ENCODE assay signal across 8 cellular contexts in the genomic region with DNA sequence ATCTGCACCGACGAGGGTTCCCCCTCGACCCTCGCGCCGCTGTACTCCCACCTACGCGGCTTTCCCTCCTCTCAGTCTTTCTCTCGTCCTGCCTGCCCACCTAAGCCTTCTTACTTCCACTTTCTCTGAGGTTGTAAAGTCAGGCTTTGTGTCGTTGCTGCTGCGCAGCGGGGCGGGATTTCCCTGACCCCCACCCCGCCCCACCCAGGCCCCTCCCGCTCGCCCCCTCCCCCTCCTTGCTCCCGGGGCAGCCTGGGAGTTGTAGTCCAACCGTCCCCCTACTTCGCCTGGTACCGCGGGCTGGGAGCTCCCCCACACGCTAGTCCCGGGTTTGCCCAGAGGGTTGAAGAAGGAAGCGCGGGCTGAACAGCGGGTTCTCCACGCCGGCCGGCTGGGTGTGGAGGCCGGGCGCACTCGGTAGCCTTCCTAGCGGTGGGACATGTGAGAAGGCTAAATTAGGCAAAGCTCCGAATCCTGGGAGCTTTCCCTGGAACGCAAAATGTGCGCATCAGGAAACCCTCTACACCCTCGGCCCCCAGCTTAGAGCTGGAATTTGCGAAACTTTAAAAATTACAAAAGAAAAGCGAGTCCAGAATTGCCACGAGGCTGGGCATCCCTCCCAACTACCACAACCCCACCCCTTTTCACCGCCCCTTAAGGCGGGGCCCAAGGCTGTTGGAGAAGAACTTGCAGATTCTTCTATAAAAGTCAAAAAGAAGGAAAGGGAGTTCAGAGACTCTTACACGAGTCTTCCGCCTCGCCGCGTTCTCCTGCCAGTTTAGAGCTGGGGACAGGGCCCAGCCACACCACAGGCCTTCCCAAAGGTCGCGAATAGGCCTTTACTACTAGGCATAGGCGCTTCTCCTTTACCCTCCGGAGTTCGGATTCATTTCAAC. TPM values are rescaled to one million over a fixed set of nuclear protein-coding genes. Genes with fewer than 3 reads are reported as not detected.
DNase-seq lines count a peak whose midpoint lies in the region; ATAC-seq and TF ChIP-seq lines count a peak whose summit lies in the region.

ATP11C (minus strand) TSS at position 153 of the 896 bp plus-strand sequence. CDS start 1,011 bp downstream, outside the sequence.

- H3K4me1 ChIP-seq in Loucy (ENCODE audit: insufficient read depth, low read length, poor library complexity, severe bottlenecking) (peaks cover 16% of the 10 kb centered on the region), right atrium auricular region (no peaks in the 10 kb centered on the region), uterus (no peaks in the 10 kb centered on the region)

- H3K4me1 Mint-ChIP-seq in T-cell = peaks cover 24 to 29% (median 26%) of the 10 kb centered on the region in 3 donors

- H3K9me3 Mint-ChIP-seq in T-cell = no peaks in the 10 kb centered on the region

- no peaks in the 10 kb centered on the region for H3F3A ChIP-seq in Loucy (ENCODE audit: low read depth)

- no peaks in the 10 kb centered on the region for H3K36me3 Mint-ChIP-seq in T-cell

- H3K27ac Mint-ChIP-seq in T-cell = peak within 1 kb of the TSS; percentile 94 to 96

- peak; percentile 79 to 88 (median 83) for ATAC-seq in T-cell (replicated peaks in 1 of 4)

- H2AFZ ChIP-seq in Loucy (ENCODE audit: low read length) = peak within 1 kb of the TSS; percentile 97

- TF ChIP-seq POLR2A in uterus (IDR thresholded peaks at IDR 0.05) = peak; percentile 52 to 58

- H3K9me3 ChIP-seq in Loucy (ENCODE audit: insufficient read depth, low read depth, low read length) (no peaks in the 10 kb centered on the region), right atrium auricular region (no peaks in the 10 kb centered on the region), uterus (no peaks in the 10 kb centered on the region)

- peaks cover 25% of the 10 kb centered on the region for H4K20me1 ChIP-seq in Loucy (ENCODE audit: insufficient read depth, low read length, poor library complexity, severe bottlenecking)

- intact Hi-C loops in uterus (cut with DNase I; ENCODE audit: low total_unique reads) = no loop called here

- TF ChIP-seq CTCF in Loucy (conservative IDR thresholded peaks at IDR 0.05; ENCODE audit: low read length) = no peak
- TF ChIP-seq CTCF in right atrium auricular region (IDR thresholded peaks at IDR 0.05) = peak in 1 of 2 donors; percentile 45
- no peak for TF ChIP-seq CTCF in uterus (IDR thresholded peaks at IDR 0.05)

- CTCF ChIA-PET in T-cell (lab: Charles Lee) = interaction anchor here in 1 of 2 donors (0.7 kb wide), 1 partner anchor 164 kb away, joined by 8 read pairs; no protein-coding TSS in a partner anchor

- H3K4me3 Mint-ChIP-seq in T-cell = peak within 1 kb of the TSS; percentile 83 to 93 (median 85)

- H3K27me3 ChIP-seq in Loucy (ENCODE audit: insufficient read depth, low read length, poor library complexity, severe bottlenecking) (no peaks in the 10 kb centered on the region), right atrium auricular region (no peaks in the 10 kb centered on the region), uterus (no peaks in the 10 kb centered on the region)

- peak within 1 kb of the TSS; percentile 93 for H3K4me2 ChIP-seq in Loucy (ENCODE audit: low read depth, low read length, poor library complexity, severe bottlenecking)

- H3K9me2 ChIP-seq in Loucy (replicated peaks; ENCODE audit: low read depth, low read length) = no peaks in the 10 kb centered on the region

- H3K36me3 ChIP-seq in Loucy (ENCODE audit: insufficient read depth, low read length) = no peaks in the 10 kb centered on the region
- H3K36me3 ChIP-seq in right atrium auricular region = no peaks in the 10 kb centered on the region
- H3K36me3 ChIP-seq in uterus = no peaks in the 10 kb centered on the region

- H3K4me3 ChIP-seq in Loucy (ENCODE audit: low read length, poor library complexity, severe bottlenecking) (peak within 1 kb of the TSS; percentile 85), right atrium auricular region (peak within 1 kb of the TSS; percentile 58 to 79), uterus (peak within 1 kb of the TSS; percentile 52 to 82)

- peaks cover 0 to 7% of the 10 kb centered on the region in 2 donors for H3K27me3 Mint-ChIP-seq in T-cell

- peaks cover 36% of the 10 kb centered on the region for H3K79me2 ChIP-seq in Loucy (ENCODE audit: insufficient read depth, low read length)

- POLR2A ChIA-PET in T-cell (lab: Charles Lee) = interaction anchor here (0.6 to 0.8 kb wide), 4 partner anchors 9 to 157 kb away, joined by 3 to 8 read pairs (median 6); no protein-coding TSS in a partner anchor

- peak within 1 kb of the TSS; percentile 83 for H3K9ac ChIP-seq in Loucy (ENCODE audit: low read depth, low read length, poor library complexity, severe bottlenecking)

- peak; percentile 93 for DNase-seq in GM03348 (ENCODE audit: low spot score)
- DNase-seq in H4 (ENCODE audit: low spot score) = peak; percentile 75
- peak; percentile 61 to 84 (median 74) for DNase-seq in T-cell
- DNase-seq in amniotic stem cell (lab: John Stamatoyannopoulos, UW) = peak; percentile 41
- DNase-seq in right atrium auricular region (ENCODE audit: low spot score) = peak; percentile 82
- DNase-seq in putamen (ENCODE audit: low spot score) = peak; percentile 83
- DNase-seq in uterus = peak; percentile 83 to 85

- H3K27ac ChIP-seq in right atrium auricular region (peak within 1 kb of the TSS; percentile 92 to 96), uterus (peak within 1 kb of the TSS; percentile 90 to 99)

RNA-seq across cellular contexts. Expression of gene ATP11C, which starts in this region (rescaled TPM):
- total RNA-seq in H4 (2014; rRNA removed; shearing (Covaris generic)) = 30.4 and 34.9 TPM in 2 replicates
- 10 to 100 TPM; 18.4 to 27.1 (median 23.1) TPM for total RNA-seq in T-cell
- total RNA-seq in right atrium auricular region = 1 to 10 TPM; 6.5 to 6.7 TPM
- 10 to 100 TPM; 35.6 to 67.9 (median 52.4) TPM for total RNA-seq in uterus

Comparison
In these comparisons a context has a peak if more than half of its experiments do, and no peak if none do; other contexts are left out.
1. Peak in every context shown above with its lines: DNase-seq, ATAC-seq, H3K4me3 ChIP-seq and H3K27ac ChIP-seq.
2. DNase-seq: peak in every context shown above with its lines; median percentile 93 in GM03348; 84 in uterus; 83 in putamen; 82 in right atrium auricular region; 75 in H4; 74 in T-cell; 41 in amniotic stem cell.